28 cellular contexts compared by ENCODE assay signal in the genomic region with DNA sequence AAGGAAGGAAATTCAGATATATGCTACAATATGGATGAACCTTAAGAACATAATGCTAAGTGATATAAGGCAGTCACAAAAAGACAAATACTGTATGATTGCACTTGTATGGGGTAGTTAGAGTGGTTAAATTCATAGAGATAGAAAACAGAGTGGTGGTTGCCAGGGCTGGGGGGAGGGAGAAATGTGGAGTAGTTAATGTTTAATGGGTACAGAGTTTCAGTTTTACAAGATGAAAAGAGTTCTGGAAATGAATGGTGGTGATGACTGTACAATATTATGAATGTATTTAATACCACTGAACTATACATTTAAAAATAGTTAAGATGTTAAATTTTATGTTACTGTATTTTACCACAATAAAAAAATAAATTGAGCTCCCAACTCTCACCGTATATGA.
"Had no signal": no experiment of that assay in that cellular context is flagged by ENCODE, and none has a peak within 500 bp of the region (broad histone marks: within the 10 kb centered on the region; RNA-seq: fewer than 3 reads in every experiment).

No MANE protein-coding gene starts in this region.

- H3K4me3 Mint-ChIP-seq: activated CD8-positive, alpha-beta T cell treated with anti-CD3 and anti-CD28 coated beads, Interleukin-2, amount 10 ng/mL, durations not matched to agents 7 days and 5 days; activated naive CD8-positive, alpha-beta T cell treated with anti-CD3 and anti-CD28 coated beads, Interleukin-2, amount 10 ng/mL, durations not matched to agents 7 days and 5 days; T-helper 1 cell treated with Interleukin-12 subunit alpha and Interleukin-12 subunit beta and Interleukin-4 antibody, amounts not matched to agents 30 μg/mL and 1 μg/mL, for 36 hours had no signal

- ATAC-seq: activated CD4-positive, CD25-positive, alpha-beta regulatory T cell treated with anti-CD3 and anti-CD28 coated beads, Interleukin-2, amount 50 U/mL, for 24 hours; activated CD8-positive, alpha-beta T cell treated with anti-CD3 and anti-CD28 coated beads, Interleukin-2, amount 10 ng/mL, durations not matched to agents 7 days and 5 days; SK-N-SH treated with all-trans-retinoic acid at 6 μM for 48 hours had no signal

- H3K4me1 ChIP-seq: adrenal gland, breast epithelium, Peyer's patch, SJSA1 had no signal

- H3K4me3 ChIP-seq: adrenal gland, breast epithelium, Peyer's patch, SJSA1 had no signal

- DNase-seq: activated CD4-positive, alpha-beta T cell treated with anti-CD3 and anti-CD28 coated beads for 4 hours; activated CD8-positive, alpha-beta memory T cell treated with anti-CD3 and anti-CD28 coated beads, Interleukin-2, amount 50 U/mL, for 48 hours; activated CD8-positive, alpha-beta T cell treated with anti-CD3 and anti-CD28 coated beads, Interleukin-2, amount 10 ng/mL, durations not matched to agents 7 days and 5 days; activated naive CD4-positive, alpha-beta T cell treated with anti-CD3 and anti-CD28 coated beads, Interleukin-2, amount 50 U/mL, for 16 hours; activated naive CD8-positive, alpha-beta T cell treated with anti-CD3 and anti-CD28 coated beads, Interleukin-2, amount 10 ng/mL, durations not matched to agents 7 days and 5 days; activated T-cell treated with anti-CD3 and anti-CD28 coated beads, Interleukin-2, amount 50 U/mL, for 1 hour; adrenal gland; anterior cingulate cortex; caudate nucleus; NCI-H1048; NCI-H1417; NCI-H1930; NCI-H2107; NCI-H2171 treated with DMSO at 0.1 percent for 48 hours; NCI-H226; NCI-H510A; NCI-H526 treated with DMSO at 0.1 percent for 48 hours; NCI-H82; NK-92 treated with Interleukin-12 subunit alpha and Interleukin-12 subunit beta, amount 100 ng/mL, for 24 hours; Peyer's patch; Right ventricle myocardium superior; SW 1271 had no signal

- H3K36me3 Mint-ChIP-seq: activated naive CD8-positive, alpha-beta T cell treated with anti-CD3 and anti-CD28 coated beads, Interleukin-2, amount 10 ng/mL, durations not matched to agents 7 days and 5 days had no signal

- H3K27me3 ChIP-seq: adrenal gland, breast epithelium, Peyer's patch, SJSA1 had no signal

- H3K27ac ChIP-seq: adrenal gland, breast epithelium, Peyer's patch, RWPE1, SJSA1 had no signal

- H3K27ac Mint-ChIP-seq: activated CD8-positive, alpha-beta T cell treated with anti-CD3 and anti-CD28 coated beads, Interleukin-2, amount 10 ng/mL, durations not matched to agents 7 days and 5 days; activated naive CD8-positive, alpha-beta T cell treated with anti-CD3 and anti-CD28 coated beads, Interleukin-2, amount 10 ng/mL, durations not matched to agents 7 days and 5 days; T-helper 1 cell treated with Interleukin-12 subunit alpha and Interleukin-12 subunit beta and Interleukin-4 antibody, amounts not matched to agents 30 μg/mL and 1 μg/mL, for 36 hours had no signal

- H3K9me3 ChIP-seq: adrenal gland, breast epithelium, Peyer's patch, SJSA1 had no signal

- H3K27me3 Mint-ChIP-seq: activated naive CD8-positive, alpha-beta T cell treated with anti-CD3 and anti-CD28 coated beads, Interleukin-2, amount 10 ng/mL, durations not matched to agents 7 days and 5 days had no signal

- H3K4me1 Mint-ChIP-seq: activated naive CD8-positive, alpha-beta T cell treated with anti-CD3 and anti-CD28 coated beads, Interleukin-2, amount 10 ng/mL, durations not matched to agents 7 days and 5 days had no signal

- H3K36me3 ChIP-seq: adrenal gland, breast epithelium, Peyer's patch, SJSA1 had no signal
